7 cellular contexts compared by ENCODE assay signal in genomic region chr12:112409906-112410244, GRCh38. TPM values are rescaled to one million over a fixed set of nuclear protein-coding genes. Genes with fewer than 3 reads are reported as not detected.
DNase-seq lines count a peak whose midpoint lies in the region; ATAC-seq, FAIRE-seq and TF ChIP-seq lines count a peak whose summit lies in the region.

No MANE protein-coding gene starts in this region.

- H3K4me1 ChIP-seq in HAP-1, result peaks cover 18% of the 10 kb centered on the region
- H3K4me1 ChIP-seq in endothelial cell of umbilical vein (ENCODE audit: control insufficient read depth, extremely low read depth, insufficient read depth, low read length), result peaks cover 20% of the 10 kb centered on the region
- H3K4me1 ChIP-seq in rectal smooth muscle tissue (ENCODE audit: control insufficient read depth, insufficient read depth, low read length), result peaks cover 3% of the 10 kb centered on the region

- H3K27ac Mint-ChIP-seq in T-helper 17 cell, result peak overlapping the region; percentile 99

- no peaks in the 10 kb centered on the region for H4K20me1 ChIP-seq in endothelial cell of umbilical vein (replicated peaks; ENCODE audit: control insufficient read depth, extremely low read depth, insufficient read depth, low read length)

- no peak for TF ChIP-seq POLR2A in endothelial cell of umbilical vein (IDR thresholded peaks at IDR 0.05; ENCODE audit: low read depth, low read length)

- H3K4me1 Mint-ChIP-seq in T-helper 17 cell, result peaks cover 32% of the 10 kb centered on the region

- POLR2A ChIA-PET in endothelial cell of umbilical vein (lab: Charles Lee), result interaction anchor here (0.6 kb wide), 1 partner anchor 304 kb away, joined by 3 read pairs; no protein-coding TSS in a partner anchor

- H3K9me3 ChIP-seq in HAP-1 (no peaks in the 10 kb centered on the region), T-helper 17 cell (ENCODE audit: control insufficient read depth, low read length, poor library complexity, severe bottlenecking) (no peaks in the 10 kb centered on the region), endothelial cell of umbilical vein (replicated peaks; ENCODE audit: control insufficient read depth, insufficient read depth, low read length) (no peaks in the 10 kb centered on the region)

- no peaks in the 10 kb centered on the region for H3K27me3 Mint-ChIP-seq in T-helper 17 cell

- no peak for FAIRE-seq in endothelial cell of umbilical vein (lab: Jason Lieb, UNC)

- no peak overlapping the region for H3K4me2 ChIP-seq in endothelial cell of umbilical vein (ENCODE audit: insufficient read depth, low read length)

- in situ Hi-C loops in HAP-1 (cut with MboI; ENCODE audit: low sequenced_read_pairs), result no loop called here

- H3K9me1 ChIP-seq in endothelial cell of umbilical vein (replicated peaks; ENCODE audit: control insufficient read depth, extremely low read depth, insufficient read depth, low read length), result no peaks in the 10 kb centered on the region

- BruUV-seq in endothelial cell of umbilical vein (replicated peaks; lab: Mats Ljungman, UMichigan), result no TSS peak

- no peak for DNase-seq in HAP-1 (ENCODE audit: low spot score in 2 of 2)
- no peak for DNase-seq in T-helper 17 cell
- DNase-seq in endothelial cell of umbilical vein (ENCODE audit: low read depth, low spot score), result no peak
- no peak for DNase-seq in NCI-H226
- no peak for DNase-seq in cerebellar cortex (ENCODE audit: low spot score)

- H3K27ac ChIP-seq in endothelial cell of umbilical vein (ENCODE audit: insufficient read depth, low read depth, low read length) (no peak overlapping the region), rectal smooth muscle tissue (ENCODE audit: low read depth, low read length) (peak overlapping the region; percentile 32)

- intact Hi-C loops in endothelial cell of umbilical vein (cut with micrococcal nuclease), result loop anchor here (1.0 to 10.0 kb wide), 4 partner anchors 8 to 565 kb away; partner anchors contain the start of genes HECTD4, MAPKAPK5 and PTPN11

- no peak for TF ChIP-seq CTCF in endothelial cell of umbilical vein (IDR thresholded peaks at IDR 0.05; ENCODE audit: extremely low read depth in 1 of 2, insufficient read depth in 1 of 2, low read depth in 1 of 2, low read length in 2 of 2)

- H3K4me3 Mint-ChIP-seq in T-helper 17 cell, result peak overlapping the region; percentile 99

- peaks cover 44% of the 10 kb centered on the region for H3K36me3 ChIP-seq in HAP-1 (replicated peaks)
- peaks cover 19 to 25% of the 10 kb centered on the region in 2 experiments for H3K36me3 ChIP-seq in endothelial cell of umbilical vein (ENCODE audit: control insufficient read depth in 2 of 2, extremely low read depth in 1 of 2, insufficient read depth in 2 of 2, low read length in 2 of 2)
- H3K36me3 ChIP-seq in rectal smooth muscle tissue (ENCODE audit: control insufficient read depth, insufficient read depth, low read length), result peaks cover 10% of the 10 kb centered on the region

- ATAC-seq in T-helper 17 cell, result no peak
- ATAC-seq in HG02970 (IDR thresholded peaks at IDR 0.05; ENCODE audit: low FRiP score, unreplicated experiment), result no peak

- H3K36me3 Mint-ChIP-seq in T-helper 17 cell (ENCODE audit: low read depth), result peaks cover 2% of the 10 kb centered on the region

- H3K79me2 ChIP-seq in endothelial cell of umbilical vein (ENCODE audit: control insufficient read depth, insufficient read depth, low read length), result peaks cover 30% of the 10 kb centered on the region

- H3K27me3 ChIP-seq in HAP-1 (ENCODE audit: low read depth) (no peaks in the 10 kb centered on the region), endothelial cell of umbilical vein (ENCODE audit: control insufficient read depth in 2 of 2, insufficient read depth in 2 of 2, low read length in 2 of 2) (peaks cover 0 to 4% of the 10 kb centered on the region in 2 experiments), rectal smooth muscle tissue (ENCODE audit: control insufficient read depth, insufficient read depth, low read length) (no peaks in the 10 kb centered on the region)

- H3K4me3 ChIP-seq in HAP-1 (peak overlapping the region; percentile 92; the same call in 1 of the 2 replicates), endothelial cell of umbilical vein (replicated peaks in 1 of 3; ENCODE audit: insufficient read depth in 1 of 3, low read depth in 1 of 3, low read length in 3 of 3) (no peak overlapping the region), rectal smooth muscle tissue (ENCODE audit: low read length) (peak overlapping the region; percentile 96)

- H2AFZ ChIP-seq in endothelial cell of umbilical vein (ENCODE audit: low read depth, low read length), result peak overlapping the region; percentile 23

- dilution Hi-C loops in endothelial cell of umbilical vein (cut with MboI; ENCODE audit: extremely low pct_ligation_motif_present, low sequenced_read_pairs), result no loop called here

- CTCF ChIA-PET in endothelial cell of umbilical vein (lab: Charles Lee), result interaction anchor here (1.3 to 2.1 kb wide), 3 partner anchors 23 to 212 kb away, joined by 3 to 29 read pairs (median 10); no protein-coding TSS in a partner anchor

- H3K9ac ChIP-seq in endothelial cell of umbilical vein (replicated peaks; ENCODE audit: extremely low read depth, insufficient read depth, low read length) (no peak overlapping the region), rectal smooth muscle tissue (ENCODE audit: low read length) (no peak overlapping the region)

TF ChIP-seq in endothelial cell of umbilical vein, 7 proteins besides CTCF, POLR2A, EP300 and RAD21:
- TF ChIP-seq POLR2AphosphoS5 (IDR thresholded peaks at IDR 0.05; ENCODE audit: insufficient read depth, low read depth, low read length) (no peak), MAX (IDR thresholded peaks at IDR 0.05; ENCODE audit: insufficient read depth, insufficient read length) (no peak), EZH2 (IDR thresholded peaks at IDR 0.05; ENCODE audit: borderline replicate concordance, low read depth, low read length, severe bottlenecking) (no peak), GATA2 (IDR thresholded peaks at IDR 0.05; ENCODE audit: insufficient read depth, insufficient read length, low read depth, low read length) (no peak)

RNA-seq across cellular contexts. Expression of gene RPL6, which starts 0.5 kb away (rescaled TPM):
- total RNA-seq in T-helper 17 cell, result 1,000 to 10,000 TPM; 1,682 to 1,686 TPM
- total RNA-seq in endothelial cell of umbilical vein, result 1,359 and 1,385 TPM in 2 replicates
- polyA plus RNA-seq in endothelial cell of umbilical vein, result 773 and 998 TPM in 2 replicates
- polyA plus RNA-seq in endothelial cell of umbilical vein (2011; cell fraction: cytosol; rRNA removed), result 2,036 and 2,074 TPM in 2 replicates
- polyA plus RNA-seq in endothelial cell of umbilical vein (2011; cell fraction: nucleus; rRNA removed), result 552 and 631 TPM in 2 replicates
- polyA plus RNA-seq in endothelial cell of umbilical vein (2012), result 2,142 and 2,144 TPM in 2 replicates
- 289 and 336 TPM in 2 replicates for polyA minus RNA-seq in endothelial cell of umbilical vein
- polyA minus RNA-seq in endothelial cell of umbilical vein (2011; cell fraction: cytosol; rRNA and poly(A)+ RNA removed), result 430 TPM
- 80.6 and 105 TPM in 2 replicates for polyA minus RNA-seq in endothelial cell of umbilical vein (2011; cell fraction: nucleus; rRNA and poly(A)+ RNA removed)

RNA-seq across cellular contexts. Expression of gene PTPN11, which starts 8.9 kb away (rescaled TPM):
- 10 to 100 TPM; 53.5 to 53.7 TPM for total RNA-seq in T-helper 17 cell
- 104 and 107 TPM in 2 replicates for total RNA-seq in endothelial cell of umbilical vein
- 22.4 and 36.5 TPM in 2 replicates for polyA plus RNA-seq in endothelial cell of umbilical vein
- polyA plus RNA-seq in endothelial cell of umbilical vein (2011; cell fraction: cytosol; rRNA removed), result 38.5 and 42.5 TPM in 2 replicates
- 34.1 and 44.1 TPM in 2 replicates for polyA plus RNA-seq in endothelial cell of umbilical vein (2011; cell fraction: nucleus; rRNA removed)
- 64.9 and 86.2 TPM in 2 replicates for polyA plus RNA-seq in endothelial cell of umbilical vein (2012)
- 66.6 and 71.7 TPM in 2 replicates for polyA minus RNA-seq in endothelial cell of umbilical vein
- 70.4 TPM for polyA minus RNA-seq in endothelial cell of umbilical vein (2011; cell fraction: cytosol; rRNA and poly(A)+ RNA removed)
- polyA minus RNA-seq in endothelial cell of umbilical vein (2011; cell fraction: nucleus; rRNA and poly(A)+ RNA removed), result 24.0 and 30.3 TPM in 2 replicates

RNA-seq across cellular contexts. Expression of gene HECTD4, which starts 27.6 kb away (rescaled TPM):
- 10 to 100 TPM; 54.3 to 60.9 TPM for total RNA-seq in T-helper 17 cell
- 38.8 and 47.7 TPM in 2 replicates for total RNA-seq in endothelial cell of umbilical vein
- polyA plus RNA-seq in endothelial cell of umbilical vein, result 9.7 and 11.1 TPM in 2 replicates
- 8.8 and 10.2 TPM in 2 replicates for polyA plus RNA-seq in endothelial cell of umbilical vein (2011; cell fraction: cytosol; rRNA removed)
- polyA plus RNA-seq in endothelial cell of umbilical vein (2011; cell fraction: nucleus; rRNA removed), result 58.1 and 58.5 TPM in 2 replicates
- polyA plus RNA-seq in endothelial cell of umbilical vein (2012), result 18.0 and 23.4 TPM in 2 replicates
- 55.3 and 58.0 TPM in 2 replicates for polyA minus RNA-seq in endothelial cell of umbilical vein
- 19.2 TPM for polyA minus RNA-seq in endothelial cell of umbilical vein (2011; cell fraction: cytosol; rRNA and poly(A)+ RNA removed)
- polyA minus RNA-seq in endothelial cell of umbilical vein (2011; cell fraction: nucleus; rRNA and poly(A)+ RNA removed), result 97.5 and 125 TPM in 2 replicates

Comparison
In these comparisons a context has a peak if more than half of its experiments do, and no peak if none do; other contexts are left out.
1. H3K4me3 ChIP-seq: peak in HAP-1 (single experiment) and rectal smooth muscle tissue (single experiment); none in endothelial cell of umbilical vein (0 of 3).